In the genomic region with DNA sequence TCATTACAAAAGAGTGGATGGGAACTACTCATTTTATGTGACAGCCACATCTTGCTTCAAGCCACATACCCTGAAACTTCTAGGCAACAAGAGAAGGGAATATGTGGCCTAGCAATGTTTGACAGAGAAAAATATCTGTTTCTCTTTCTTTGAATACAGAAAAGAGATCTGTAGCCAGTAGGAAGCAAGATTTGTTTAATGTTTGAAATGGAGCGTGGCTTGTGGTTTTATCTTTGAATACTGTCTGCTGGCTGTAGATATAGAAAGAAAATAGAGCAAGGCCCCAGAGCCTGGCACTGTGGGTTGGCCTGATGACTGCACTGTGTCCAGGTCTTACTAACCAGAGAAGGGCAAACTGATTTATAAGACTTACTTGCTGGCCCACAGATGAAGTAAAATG, we compare ENCODE assay signal across 17 cellular contexts.
DNase-seq lines count a peak whose midpoint lies in the region; ATAC-seq, FAIRE-seq and TF ChIP-seq lines count a peak whose summit lies in the region.
"Had no signal": no experiment of that assay in that cellular context is flagged by ENCODE, and none has a peak within 500 bp of the region (broad histone marks: within the 10 kb centered on the region; RNA-seq: fewer than 3 reads in every experiment).

No MANE protein-coding gene starts in this region.

- no peak overlapping the region for H3K27ac ChIP-seq in GM12878 (ENCODE audit: control insufficient read depth, insufficient read depth)
- H3K27ac ChIP-seq in right lobe of liver, result no peak overlapping the region
- H3K27ac ChIP-seq: Peyer's patch had no signal

- DNase-seq in NCI-H187 treated with DMSO at 0.1 percent for 48 hours (lab: John Stamatoyannopoulos, UW) (peak; percentile 54), GM12878 (ENCODE audit: low read depth, low spot score) (no peak), renal cortical epithelial cell (ENCODE audit: low read depth) (peak; percentile 58), right lobe of liver (no peak), urothelium cell line (ENCODE audit: low spot score) (no peak)
- no peak for DNase-seq in activated CD4-positive, alpha-beta T cell treated with anti-CD3 and anti-CD28 coated beads, Interleukin-2, amount 50 U/mL, for 1 hour
- DNase-seq: activated CD4-positive, alpha-beta T cell treated with anti-CD3 and anti-CD28 coated beads for 36 hours; activated naive CD8-positive, alpha-beta T cell treated with anti-CD3 and anti-CD28 coated beads, Interleukin-2, amount 10 ng/mL, durations not matched to agents 7 days and 5 days; AML-193; head of caudate nucleus; NCI-H524 treated with DMSO at 0.1 percent for 48 hours; Peyer's patch; posterior cingulate gyrus; T-helper 1 cell had no signal

- H3K4me1 ChIP-seq in GM12878 (ENCODE audit: control insufficient read depth, insufficient read depth, low read length) (no peaks in the 10 kb centered on the region), right lobe of liver (peaks cover 0 to 30% (median 3%) of the 10 kb centered on the region in 4 donors)
- H3K4me1 ChIP-seq: Peyer's patch had no signal

- H3K9me3 ChIP-seq in GM12878 (replicated peaks; ENCODE audit: control insufficient read depth, insufficient read depth, low read length) (no peaks in the 10 kb centered on the region; the same call in 2 of the 3 replicates), right lobe of liver (no peaks in the 10 kb centered on the region)
- H3K9me3 ChIP-seq: Peyer's patch had no signal

- POLR2A ChIA-PET in GM12878 (lab: Charles Lee), result interaction anchor here (1.0 kb wide), 1 partner anchor 63 kb away, joined by 3 read pairs; no protein-coding TSS in a partner anchor

- TF ChIP-seq RAD21 in GM12878 (IDR thresholded peaks at IDR 0.05; ENCODE audit: insufficient read depth, low read depth, low read length), result no peak

- FAIRE-seq in GM12878 (lab: Jason Lieb, UNC) (no peak), urothelium cell line (lab: Jason Lieb, UNC) (no peak)
- FAIRE-seq: K562 had no signal

- SMC1A ChIA-PET in GM12878 (lab: Charles Lee; ENCODE audit: uncharacterized antibody, unreplicated experiment), result interaction anchor here (0.6 to 2.3 kb wide), 12 partner anchors 8 to 169 kb away, joined by 3 to 11 read pairs (median 4); no protein-coding TSS in a partner anchor

- no peak for TF ChIP-seq EP300 in GM12878 (IDR thresholded peaks at IDR 0.05; ENCODE audit: borderline replicate concordance in 1 of 2, control insufficient read depth in 1 of 2, low read depth in 2 of 2, low read length in 2 of 2)

- H3K27me3 ChIP-seq in GM12878 (replicated peaks in 1 of 2; ENCODE audit: control insufficient read depth in 2 of 2, insufficient read depth in 2 of 2, low read length in 1 of 2) (no peaks in the 10 kb centered on the region), right lobe of liver (no peaks in the 10 kb centered on the region)
- H3K27me3 ChIP-seq: Peyer's patch had no signal

- WGBS in GM12878 (ENCODE audit: insufficient coverage, insufficient replicate concordance, low lambda C conversion rate, missing lambda C conversion rate), result 38% methylated on average over 1 of the region's 1 CpG
- 21% methylated on average over 1 of the region's 1 CpG for WGBS in right lobe of liver (ENCODE audit: insufficient coverage, low coverage, low lambda C conversion rate, missing lambda C conversion rate)

- H4K20me1 ChIP-seq in GM12878 (ENCODE audit: control insufficient read depth, insufficient read depth), result no peaks in the 10 kb centered on the region

- no peaks in the 10 kb centered on the region for H3K36me3 ChIP-seq in GM12878 (ENCODE audit: control insufficient read depth in 2 of 2, insufficient read depth in 2 of 2, low read length in 1 of 2)
- no peaks in the 10 kb centered on the region for H3K36me3 ChIP-seq in right lobe of liver
- H3K36me3 ChIP-seq: Peyer's patch had no signal

- H3K79me2 ChIP-seq in GM12878 (ENCODE audit: control insufficient read depth, insufficient read depth, low read length), result no peaks in the 10 kb centered on the region

- H3K4me2 ChIP-seq in GM12878 (ENCODE audit: control insufficient read depth, insufficient read depth), result no peak overlapping the region

- H3K4me3 ChIP-seq in GM12878 (no peak overlapping the region), right lobe of liver (no peak overlapping the region)
- H3K4me3 ChIP-seq: K562, Peyer's patch had no signal

- BruUV-seq in GM12878 (replicated peaks; lab: Mats Ljungman, UMichigan), result no TSS peak

- RAD21 ChIA-PET in GM12878 (lab: Charles Lee; ENCODE audit: unreplicated experiment), result interaction anchor here (0.6 to 2.0 kb wide), 4 partner anchors 9 to 498 kb away, joined by 3 to 7 read pairs (median 4); no protein-coding TSS in a partner anchor

- peak; percentile 58 for ATAC-seq in GM21447 (IDR thresholded peaks at IDR 0.05; ENCODE audit: unreplicated experiment)
- peak; percentile 67 for ATAC-seq in GM12878
- ATAC-seq in right lobe of liver, result no peak
- no peak for ATAC-seq in GM19455 (IDR thresholded peaks at IDR 0.05; ENCODE audit: unreplicated experiment)
- ATAC-seq: activated CD4-positive, alpha-beta T cell treated with anti-CD3 and anti-CD28 coated beads for 36 hours; K562 had no signal

- no peak overlapping the region for H3K9ac ChIP-seq in GM12878 (ENCODE audit: control insufficient read depth, insufficient read depth, low read length)

- intact Hi-C loops in GM12878 (cut with micrococcal nuclease; ENCODE audit: unreplicated experiment), result no loop called here
- intact Hi-C loops in right lobe of liver (cut with DNase I), result no loop called here

- CTCF ChIA-PET in GM12878 (lab: Yijun Ruan, JAX), result interaction anchor here (0.7 to 2.0 kb wide), 6 partner anchors 11 to 169 kb away, joined by 3 to 5 read pairs (median 4); no protein-coding TSS in a partner anchor

- TF ChIP-seq CTCF in GM12878 (IDR thresholded peaks at IDR 0.05 in 2 of 3, conservative IDR thresholded peaks at IDR 0.05 in 1 of 3; ENCODE audit: control insufficient read depth in 2 of 3, extremely low read depth in 1 of 3, insufficient read depth in 1 of 3, low read depth in 3 of 3, low read length in 3 of 3) (no peak), right lobe of liver (IDR thresholded peaks at IDR 0.05) (no peak)

- no peak for TF ChIP-seq POLR2A in GM12878 (IDR thresholded peaks at IDR 0.05; ENCODE audit: low read depth, low read length)
- TF ChIP-seq POLR2A in right lobe of liver (IDR thresholded peaks at IDR 0.05), result no peak

- in situ Hi-C loops in GM12878 (cut with MboI), result no loop called here

- peak overlapping the region; percentile 7; the same call in 1 of the 2 replicates for H2AFZ ChIP-seq in GM12878 (ENCODE audit: control insufficient read depth, low read depth, low read length)

TF ChIP-seq in GM12878, 131 proteins besides CTCF, POLR2A, EP300 and RAD21:
- TF ChIP-seq, protein P1, sequence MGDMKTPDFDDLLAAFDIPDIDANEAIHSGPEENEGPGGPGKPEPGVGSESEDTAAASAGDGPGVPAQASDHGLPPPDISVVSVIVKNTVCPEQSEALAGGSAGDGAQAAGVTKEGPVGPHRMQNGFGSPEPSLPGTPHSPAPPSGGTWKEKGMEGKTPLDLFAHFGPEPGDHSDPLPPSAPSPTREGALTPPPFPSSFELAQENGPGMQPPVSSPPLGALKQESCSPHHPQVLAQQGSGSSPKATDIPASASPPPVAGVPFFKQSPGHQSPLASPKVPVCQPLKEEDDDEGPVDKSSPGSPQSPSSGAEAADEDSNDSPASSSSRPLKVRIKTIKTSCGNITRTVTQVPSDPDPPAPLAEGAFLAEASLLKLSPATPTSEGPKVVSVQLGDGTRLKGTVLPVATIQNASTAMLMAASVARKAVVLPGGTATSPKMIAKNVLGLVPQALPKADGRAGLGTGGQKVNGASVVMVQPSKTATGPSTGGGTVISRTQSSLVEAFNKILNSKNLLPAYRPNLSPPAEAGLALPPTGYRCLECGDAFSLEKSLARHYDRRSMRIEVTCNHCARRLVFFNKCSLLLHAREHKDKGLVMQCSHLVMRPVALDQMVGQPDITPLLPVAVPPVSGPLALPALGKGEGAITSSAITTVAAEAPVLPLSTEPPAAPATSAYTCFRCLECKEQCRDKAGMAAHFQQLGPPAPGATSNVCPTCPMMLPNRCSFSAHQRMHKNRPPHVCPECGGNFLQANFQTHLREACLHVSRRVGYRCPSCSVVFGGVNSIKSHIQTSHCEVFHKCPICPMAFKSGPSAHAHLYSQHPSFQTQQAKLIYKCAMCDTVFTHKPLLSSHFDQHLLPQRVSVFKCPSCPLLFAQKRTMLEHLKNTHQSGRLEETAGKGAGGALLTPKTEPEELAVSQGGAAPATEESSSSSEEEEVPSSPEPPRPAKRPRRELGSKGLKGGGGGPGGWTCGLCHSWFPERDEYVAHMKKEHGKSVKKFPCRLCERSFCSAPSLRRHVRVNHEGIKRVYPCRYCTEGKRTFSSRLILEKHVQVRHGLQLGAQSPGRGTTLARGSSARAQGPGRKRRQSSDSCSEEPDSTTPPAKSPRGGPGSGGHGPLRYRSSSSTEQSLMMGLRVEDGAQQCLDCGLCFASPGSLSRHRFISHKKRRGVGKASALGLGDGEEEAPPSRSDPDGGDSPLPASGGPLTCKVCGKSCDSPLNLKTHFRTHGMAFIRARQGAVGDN (IDR thresholded peaks at IDR 0.05), result 0 out of 2 replicates have a peak, but pooled peaks have one; percentile 20
- TF ChIP-seq CBX3 (IDR thresholded peaks at IDR 0.05; ENCODE audit: borderline replicate concordance, low read depth), result no peak
TF ChIP-seq in GM12878: peak in this region for 1.

Comparison
In these comparisons a context has a peak if more than half of its experiments do, and no peak if none do; other contexts are left out.
1. ATAC-seq: peak in GM21447 (single experiment) and GM12878 (single experiment); none in right lobe of liver (0 of 4) and GM19455 (single experiment).
2. DNase-seq: peak in NCI-H187 treated with DMSO at 0.1 percent for 48 hours (single experiment) and renal cortical epithelial cell (single experiment); none in GM12878 (single experiment), activated CD4-positive, alpha-beta T cell treated with anti-CD3 and anti-CD28 coated beads, Interleukin-2, amount 50 U/mL, for 1 hour (single experiment), right lobe of liver (0 of 3) and urothelium cell line (single experiment).